Comparison of ENCODE assay signal across 1 cellular context in the genomic region with DNA sequence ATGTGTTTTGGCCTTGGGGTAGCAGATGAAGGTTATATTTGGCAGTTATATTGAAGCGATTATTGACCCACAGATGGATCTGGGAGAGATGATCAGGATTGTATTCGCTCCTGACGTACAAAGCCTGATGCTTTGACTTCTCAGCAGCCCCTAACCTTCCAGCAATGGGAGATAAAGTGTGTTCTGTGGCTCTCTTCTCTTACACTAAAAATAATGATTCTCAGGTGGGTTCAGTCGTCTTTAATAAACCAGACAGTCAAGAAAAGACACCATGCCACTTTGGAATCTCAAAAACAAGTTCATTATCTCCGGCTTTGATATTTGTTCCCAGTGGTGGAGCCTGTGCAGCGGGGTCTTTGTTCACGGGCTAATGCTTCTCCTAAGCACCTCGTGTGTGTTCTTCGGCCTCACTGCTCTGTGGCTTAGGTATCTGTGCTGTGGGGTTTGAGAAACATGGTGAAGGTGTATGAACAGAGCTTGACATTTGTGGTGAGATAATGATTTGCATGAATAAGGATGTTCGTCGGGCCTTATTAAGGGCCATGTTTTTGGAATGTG.
TF ChIP-seq lines count a peak whose summit lies in the region.

No MANE protein-coding gene starts in this region.

TF ChIP-seq in A549, 52 proteins besides CTCF, POLR2A, EP300 and RAD21 (continued from another document):
- no peak for TF ChIP-seq HOXB5 (CRISPR knock-in tag; IDR thresholded peaks at IDR 0.05)
- no peak for TF ChIP-seq SREBF2 (IDR thresholded peaks at IDR 0.05)
- TF ChIP-seq GATA3 (IDR thresholded peaks at IDR 0.05; ENCODE audit: borderline replicate concordance): no peak
TF ChIP-seq in A549: peak in this region for 0.
